In the genomic region with DNA sequence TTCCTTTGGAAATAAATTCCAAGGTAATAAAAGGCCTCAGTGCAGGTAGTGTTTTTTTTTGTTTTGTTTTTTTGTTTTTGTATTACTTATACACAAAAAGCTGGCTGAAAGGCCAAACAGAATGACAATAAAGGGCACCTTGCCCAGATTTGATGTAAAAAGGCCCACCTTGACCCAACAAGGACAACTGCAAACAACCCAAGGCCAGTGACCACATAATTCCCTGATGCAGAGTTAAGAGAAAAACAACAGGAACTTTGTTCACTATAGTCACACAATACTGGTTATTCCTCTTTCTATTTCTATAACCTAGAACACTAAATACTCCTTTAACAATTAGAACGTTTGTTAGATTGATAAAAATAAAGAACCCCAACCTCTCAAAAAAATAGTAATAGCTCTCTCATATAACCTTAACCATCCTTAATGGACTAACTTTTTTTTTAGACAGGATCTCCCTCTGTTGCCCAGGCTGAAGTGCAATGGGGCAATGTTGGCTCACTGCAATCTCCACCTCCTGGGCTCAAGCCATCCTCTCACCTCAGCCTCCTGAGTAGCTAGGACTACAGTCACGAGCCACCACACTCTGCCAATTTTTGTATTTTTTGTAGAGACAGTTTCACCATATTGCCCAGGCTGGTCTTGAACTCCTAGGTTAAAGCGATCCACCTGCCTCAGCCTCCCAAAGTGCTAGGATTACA, we compare ENCODE assay signal across 1 cellular context.
TF ChIP-seq lines count a peak whose summit lies in the region.

No MANE protein-coding gene starts in this region.

TF ChIP-seq in HepG2, 621 proteins besides CTCF, POLR2A, EP300 and RAD21 (continued from another document and continues in another):
- TF ChIP-seq ZNF142 (CRISPR knock-in tag; IDR thresholded peaks at IDR 0.05) (no peak), ZNF878 (CRISPR knock-in tag; IDR thresholded peaks at IDR 0.05) (0 out of 2 replicates have a peak, but pooled peaks have one; percentile 29), ZNF557 (CRISPR knock-in tag; IDR thresholded peaks at IDR 0.05) (no peak), CREM (IDR thresholded peaks at IDR 0.05) (peak; percentile 43), CREM (CRISPR knock-in tag; IDR thresholded peaks at IDR 0.05) (no peak), ZNF772 (CRISPR knock-in tag; IDR thresholded peaks at IDR 0.05) (no peak), ZNF580 (CRISPR knock-in tag; IDR thresholded peaks at IDR 0.05; ENCODE audit: borderline replicate concordance, low read depth) (no peak), KMT2A (CRISPR knock-in tag; IDR thresholded peaks at IDR 0.05) (no peak), FOXP4 (CRISPR knock-in tag; IDR thresholded peaks at IDR 0.05) (peak; percentile 91), MYNN (CRISPR knock-in tag; IDR thresholded peaks at IDR 0.05; ENCODE audit: low read depth) (no peak), HNF4G (IDR thresholded peaks at IDR 0.05; ENCODE audit: borderline replicate concordance, low read depth, low read length) (no peak), HNF4G (CRISPR knock-in tag; IDR thresholded peaks at IDR 0.05; ENCODE audit: borderline replicate concordance, low read depth) (no peak), TRIM24 (CRISPR knock-in tag; IDR thresholded peaks at IDR 0.05) (no peak), ZNF501 (CRISPR knock-in tag; IDR thresholded peaks at IDR 0.05) (no peak; the same call in 1 of the 2 replicates), ZNF441 (CRISPR knock-in tag; IDR thresholded peaks at IDR 0.05; ENCODE audit: borderline replicate concordance) (no peak), GATAD2A (CRISPR knock-in tag; IDR thresholded peaks at IDR 0.05) (peak; percentile 52; the same call in 1 of the 2 replicates), TBX2 (CRISPR knock-in tag; IDR thresholded peaks at IDR 0.05; ENCODE audit: borderline replicate concordance) (peak; percentile 37; the same call in 1 of the 2 replicates), FOXC1 (CRISPR knock-in tag; IDR thresholded peaks at IDR 0.05; ENCODE audit: borderline replicate concordance) (no peak), RNF2 (conservative IDR thresholded peaks at IDR 0.05; ENCODE audit: low read depth) (no peak), ZNF296 (CRISPR knock-in tag; conservative IDR thresholded peaks at IDR 0.05) (peak; percentile 51; the same call in 1 of the 2 replicates), ZNF746 (CRISPR knock-in tag; IDR thresholded peaks at IDR 0.05) (no peak), ZNF547 (CRISPR knock-in tag; IDR thresholded peaks at IDR 0.05) (no peak), REPIN1 (CRISPR knock-in tag; IDR thresholded peaks at IDR 0.05; ENCODE audit: borderline replicate concordance, low read depth) (no peak), BCL6 (CRISPR knock-in tag; IDR thresholded peaks at IDR 0.05) (peak; percentile 17; the same call in 1 of the 2 replicates), SOX6 (IDR thresholded peaks at IDR 0.05) (no peak), SOX6 (CRISPR knock-in tag; IDR thresholded peaks at IDR 0.05) (peak; percentile 96), FOXJ3 (CRISPR knock-in tag; IDR thresholded peaks at IDR 0.05; ENCODE audit: borderline replicate concordance) (peak; percentile 48; the same call in 1 of the 2 replicates), JARID2 (CRISPR knock-in tag; IDR thresholded peaks at IDR 0.05; ENCODE audit: insufficient replicate concordance) (no peak), NFIC (IDR thresholded peaks at IDR 0.05; ENCODE audit: low read length) (peak; percentile 73; the same call in 1 of the 2 replicates), ZNF780A (CRISPR knock-in tag; IDR thresholded peaks at IDR 0.05) (no peak), CHCHD3 (CRISPR knock-in tag; IDR thresholded peaks at IDR 0.05) (no peak), ZNF276 (CRISPR knock-in tag; IDR thresholded peaks at IDR 0.05; ENCODE audit: low read depth) (no peak), NR2F1 (CRISPR knock-in tag; IDR thresholded peaks at IDR 0.05) (peak in 1 of 2 experiments; percentile 28; a peak in 1 of 4 replicates), ARID5B (CRISPR knock-in tag; IDR thresholded peaks at IDR 0.05) (peak; percentile 80), ZMYM3 (CRISPR knock-in tag; IDR thresholded peaks at IDR 0.05) (peak; percentile 82), ZIK1 (CRISPR knock-in tag; IDR thresholded peaks at IDR 0.05; ENCODE audit: borderline replicate concordance, low read depth) (no peak), HDAC2 (CRISPR knock-in tag; IDR thresholded peaks at IDR 0.05) (0 out of 2 replicates have a peak, but pooled peaks have one; percentile 12)
- TF ChIP-seq, protein P1, sequence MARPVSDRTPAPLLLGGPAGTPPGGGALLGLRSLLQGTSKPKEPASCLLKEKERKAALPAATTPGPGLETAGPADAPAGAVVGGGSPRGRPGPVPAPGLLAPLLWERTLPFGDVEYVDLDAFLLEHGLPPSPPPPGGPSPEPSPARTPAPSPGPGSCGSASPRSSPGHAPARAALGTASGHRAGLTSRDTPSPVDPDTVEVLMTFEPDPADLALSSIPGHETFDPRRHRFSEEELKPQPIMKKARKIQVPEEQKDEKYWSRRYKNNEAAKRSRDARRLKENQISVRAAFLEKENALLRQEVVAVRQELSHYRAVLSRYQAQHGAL (CRISPR knock-in tag; IDR thresholded peaks at IDR 0.05; ENCODE audit: not compliant biosample characterization), result no peak
- TF ChIP-seq, protein P2, sequence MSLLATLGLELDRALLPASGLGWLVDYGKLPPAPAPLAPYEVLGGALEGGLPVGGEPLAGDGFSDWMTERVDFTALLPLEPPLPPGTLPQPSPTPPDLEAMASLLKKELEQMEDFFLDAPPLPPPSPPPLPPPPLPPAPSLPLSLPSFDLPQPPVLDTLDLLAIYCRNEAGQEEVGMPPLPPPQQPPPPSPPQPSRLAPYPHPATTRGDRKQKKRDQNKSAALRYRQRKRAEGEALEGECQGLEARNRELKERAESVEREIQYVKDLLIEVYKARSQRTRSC (CRISPR knock-in tag; IDR thresholded peaks at IDR 0.05; ENCODE audit: low read depth), result no peak
- TF ChIP-seq, protein P3, sequence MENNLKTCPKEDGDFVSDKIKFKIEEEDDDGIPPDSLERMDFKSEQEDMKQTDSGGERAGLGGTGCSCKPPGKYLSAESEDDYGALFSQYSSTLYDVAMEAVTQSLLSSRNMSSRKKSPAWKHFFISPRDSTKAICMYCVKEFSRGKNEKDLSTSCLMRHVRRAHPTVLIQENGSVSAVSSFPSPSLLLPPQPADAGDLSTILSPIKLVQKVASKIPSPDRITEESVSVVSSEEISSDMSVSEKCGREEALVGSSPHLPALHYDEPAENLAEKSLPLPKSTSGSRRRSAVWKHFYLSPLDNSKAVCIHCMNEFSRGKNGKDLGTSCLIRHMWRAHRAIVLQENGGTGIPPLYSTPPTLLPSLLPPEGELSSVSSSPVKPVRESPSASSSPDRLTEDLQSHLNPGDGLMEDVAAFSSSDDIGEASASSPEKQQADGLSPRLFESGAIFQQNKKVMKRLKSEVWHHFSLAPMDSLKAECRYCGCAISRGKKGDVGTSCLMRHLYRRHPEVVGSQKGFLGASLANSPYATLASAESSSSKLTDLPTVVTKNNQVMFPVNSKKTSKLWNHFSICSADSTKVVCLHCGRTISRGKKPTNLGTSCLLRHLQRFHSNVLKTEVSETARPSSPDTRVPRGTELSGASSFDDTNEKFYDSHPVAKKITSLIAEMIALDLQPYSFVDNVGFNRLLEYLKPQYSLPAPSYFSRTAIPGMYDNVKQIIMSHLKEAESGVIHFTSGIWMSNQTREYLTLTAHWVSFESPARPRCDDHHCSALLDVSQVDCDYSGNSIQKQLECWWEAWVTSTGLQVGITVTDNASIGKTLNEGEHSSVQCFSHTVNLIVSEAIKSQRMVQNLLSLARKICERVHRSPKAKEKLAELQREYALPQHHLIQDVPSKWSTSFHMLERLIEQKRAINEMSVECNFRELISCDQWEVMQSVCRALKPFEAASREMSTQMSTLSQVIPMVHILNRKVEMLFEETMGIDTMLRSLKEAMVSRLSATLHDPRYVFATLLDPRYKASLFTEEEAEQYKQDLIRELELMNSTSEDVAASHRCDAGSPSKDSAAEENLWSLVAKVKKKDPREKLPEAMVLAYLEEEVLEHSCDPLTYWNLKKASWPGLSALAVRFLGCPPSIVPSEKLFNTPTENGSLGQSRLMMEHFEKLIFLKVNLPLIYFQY (CRISPR knock-in tag; IDR thresholded peaks at IDR 0.05; ENCODE audit: borderline replicate concordance), result peak; percentile 77; the same call in 1 of the 2 replicates
